ENCODE assay signal across 8 cellular contexts in genomic region chr15:82540055-82540983, GRCh38. TPM values are rescaled to one million over a fixed set of nuclear protein-coding genes. Genes with fewer than 3 reads are reported as not detected.
DNase-seq lines count a peak whose midpoint lies in the region; ATAC-seq lines count a peak whose summit lies in the region.

Gene RPS17, minus strand, starts transcription at chr15:82540457. Its CDS starts 29 bp downstream, at chr15:82540428.

- peak within 1 kb of the TSS; percentile 73 to 91 for H3K4me3 ChIP-seq in CD4-positive, alpha-beta memory T cell (ENCODE audit: low read length in 2 of 2)

- H3K27ac Mint-ChIP-seq in CD4-positive, alpha-beta memory T cell: peak within 1 kb of the TSS; percentile 94 to 98 (median 97)
- peak within 1 kb of the TSS; percentile 95 to 99 (median 97) for H3K27ac Mint-ChIP-seq in naive thymus-derived CD8-positive, alpha-beta T cell
- H3K27ac Mint-ChIP-seq in stimulated activated naive CD8-positive, alpha-beta T cell treated with anti-CD3 and anti-CD28 coated beads, Interleukin-15, Interleukin-2, amounts not matched to agents 100 ng/mL and 50 ng/mL, for 24 hours: peak within 1 kb of the TSS; percentile 97

- no peaks in the 10 kb centered on the region for H3K27me3 ChIP-seq in CD4-positive, alpha-beta memory T cell (ENCODE audit: insufficient read depth, low read length)

- H3K4me3 Mint-ChIP-seq in CD4-positive, alpha-beta memory T cell: peak within 1 kb of the TSS; percentile 95 to 99 (median 97)
- H3K4me3 Mint-ChIP-seq in naive thymus-derived CD8-positive, alpha-beta T cell: peak within 1 kb of the TSS; percentile 93 to 97 (median 97)
- peak within 1 kb of the TSS; percentile 97 for H3K4me3 Mint-ChIP-seq in stimulated activated naive CD8-positive, alpha-beta T cell treated with anti-CD3 and anti-CD28 coated beads, Interleukin-15, Interleukin-2, amounts not matched to agents 100 ng/mL and 50 ng/mL, for 24 hours

- H3K4me1 ChIP-seq in CD4-positive, alpha-beta memory T cell (ENCODE audit: insufficient read depth, low read length): peaks cover 26% of the 10 kb centered on the region

- peaks cover 34% of the 10 kb centered on the region for H3K36me3 ChIP-seq in CD4-positive, alpha-beta memory T cell (ENCODE audit: insufficient read depth, low read length)

- intact Hi-C loops in CD4-positive, alpha-beta memory T cell (cut with micrococcal nuclease): loop anchor here (1.0 kb wide), 4 partner anchors 140 to 446 kb away; partner anchors contain the start of genes RAMAC and WHAMM

- peaks cover 12 to 39% (median 25%) of the 10 kb centered on the region in 4 donors for H3K4me1 Mint-ChIP-seq in CD4-positive, alpha-beta memory T cell
- H3K4me1 Mint-ChIP-seq in naive thymus-derived CD8-positive, alpha-beta T cell: peaks cover 12 to 42% (median 30%) of the 10 kb centered on the region in 4 donors
- H3K4me1 Mint-ChIP-seq in stimulated activated naive CD8-positive, alpha-beta T cell treated with anti-CD3 and anti-CD28 coated beads, Interleukin-15, Interleukin-2, amounts not matched to agents 100 ng/mL and 50 ng/mL, for 24 hours (ENCODE audit: low read depth): peaks cover 35% of the 10 kb centered on the region

- H3K27me3 Mint-ChIP-seq in CD4-positive, alpha-beta memory T cell: peaks cover 0 to 2% of the 10 kb centered on the region in 2 donors
- no peaks in the 10 kb centered on the region for H3K27me3 Mint-ChIP-seq in naive thymus-derived CD8-positive, alpha-beta T cell
- no peaks in the 10 kb centered on the region for H3K27me3 Mint-ChIP-seq in stimulated activated naive CD8-positive, alpha-beta T cell treated with anti-CD3 and anti-CD28 coated beads, Interleukin-15, Interleukin-2, amounts not matched to agents 100 ng/mL and 50 ng/mL, for 24 hours

- ATAC-seq in GM21423 (IDR thresholded peaks at IDR 0.05; ENCODE audit: unreplicated experiment) (peak; percentile 94), esophagus mucosa (peak; percentile 97)
- ATAC-seq in naive thymus-derived CD8-positive, alpha-beta T cell: peak; percentile 89 to 94

- CTCF ChIA-PET in CD4-positive, alpha-beta memory T cell (lab: Charles Lee; ENCODE audit: partially characterized antibody): interaction anchor here (0.5 to 5.0 kb wide), 12 partner anchors 9 to 477 kb away, joined by 3 to 54 read pairs (median 3); partner anchors contain the start of gene RAMAC

- no peaks in the 10 kb centered on the region for H3K9me3 Mint-ChIP-seq in CD4-positive, alpha-beta memory T cell
- H3K9me3 Mint-ChIP-seq in naive thymus-derived CD8-positive, alpha-beta T cell: no peaks in the 10 kb centered on the region
- H3K9me3 Mint-ChIP-seq in stimulated activated naive CD8-positive, alpha-beta T cell treated with anti-CD3 and anti-CD28 coated beads, Interleukin-15, Interleukin-2, amounts not matched to agents 100 ng/mL and 50 ng/mL, for 24 hours: no peaks in the 10 kb centered on the region

- peak within 1 kb of the TSS; percentile 83 for H3K27ac ChIP-seq in CD4-positive, alpha-beta memory T cell (ENCODE audit: low read depth, low read length)

- H3K36me3 Mint-ChIP-seq in CD4-positive, alpha-beta memory T cell: peaks cover 35 to 55% of the 10 kb centered on the region in 2 donors
- H3K36me3 Mint-ChIP-seq in naive thymus-derived CD8-positive, alpha-beta T cell: peaks cover 4 to 45% (median 5%) of the 10 kb centered on the region in 3 donors
- H3K36me3 Mint-ChIP-seq in stimulated activated naive CD8-positive, alpha-beta T cell treated with anti-CD3 and anti-CD28 coated beads, Interleukin-15, Interleukin-2, amounts not matched to agents 100 ng/mL and 50 ng/mL, for 24 hours (ENCODE audit: low read depth): peaks cover 54% of the 10 kb centered on the region

- POLR2A ChIA-PET in CD4-positive, alpha-beta memory T cell (lab: Charles Lee; ENCODE audit: partially characterized antibody): interaction anchor here (0.6 to 4.0 kb wide), 24 partner anchors 9 to 527 kb away, joined by 3 to 42 read pairs (median 4); partner anchors contain the start of genes AP3B2, BTBD1, C15orf40 and CPEB1
- POLR2A ChIA-PET in naive thymus-derived CD8-positive, alpha-beta T cell (lab: Charles Lee): interaction anchor here (0.7 to 5.3 kb wide), 17 partner anchors 8 to 528 kb away, joined by 3 to 31 read pairs (median 7); partner anchors contain the start of genes BTBD1, C15orf40, RAMAC and WHAMM

- DNase-seq in CD4-positive, alpha-beta memory T cell: peak; percentile 96 to 99 (median 99)
- DNase-seq in HuH-7 (ENCODE audit: low spot score) (peak; percentile 96), DMS153 (lab: John Stamatoyannopoulos, UW) (no peak)
- peak; percentile 89 for DNase-seq in activated CD8-positive, alpha-beta memory T cell treated with anti-CD3 and anti-CD28 coated beads, Interleukin-2, amount 50 U/mL, for 1 hour (ENCODE audit: extremely low read depth)
- DNase-seq in naive thymus-derived CD8-positive, alpha-beta T cell: peak; percentile 96 to 100 (median 99)

- H3K9me3 ChIP-seq in CD4-positive, alpha-beta memory T cell (ENCODE audit: control insufficient read depth in 1 of 2, low read length in 2 of 2): no peaks in the 10 kb centered on the region

RNA-seq across cellular contexts. Expression of gene RPS17, which starts in this region (rescaled TPM):
- 1,000 to 10,000 TPM; 2,038 to 2,106 TPM for total RNA-seq in CD4-positive, alpha-beta memory T cell
- polyA plus RNA-seq in CD4-positive, alpha-beta memory T cell: 1,000 to 10,000 TPM; 1,310 to 1,371 TPM
- 2,071 TPM for total RNA-seq in esophagus mucosa
- total RNA-seq in naive thymus-derived CD8-positive, alpha-beta T cell: 1,000 to 10,000 TPM; 2,010 to 2,058 TPM
- polyA plus RNA-seq in naive thymus-derived CD8-positive, alpha-beta T cell: 1,000 to 10,000 TPM; 1,585 to 2,201 (median 1,988) TPM
